ENCODE assay signal across 9 cellular contexts in the genomic region with DNA sequence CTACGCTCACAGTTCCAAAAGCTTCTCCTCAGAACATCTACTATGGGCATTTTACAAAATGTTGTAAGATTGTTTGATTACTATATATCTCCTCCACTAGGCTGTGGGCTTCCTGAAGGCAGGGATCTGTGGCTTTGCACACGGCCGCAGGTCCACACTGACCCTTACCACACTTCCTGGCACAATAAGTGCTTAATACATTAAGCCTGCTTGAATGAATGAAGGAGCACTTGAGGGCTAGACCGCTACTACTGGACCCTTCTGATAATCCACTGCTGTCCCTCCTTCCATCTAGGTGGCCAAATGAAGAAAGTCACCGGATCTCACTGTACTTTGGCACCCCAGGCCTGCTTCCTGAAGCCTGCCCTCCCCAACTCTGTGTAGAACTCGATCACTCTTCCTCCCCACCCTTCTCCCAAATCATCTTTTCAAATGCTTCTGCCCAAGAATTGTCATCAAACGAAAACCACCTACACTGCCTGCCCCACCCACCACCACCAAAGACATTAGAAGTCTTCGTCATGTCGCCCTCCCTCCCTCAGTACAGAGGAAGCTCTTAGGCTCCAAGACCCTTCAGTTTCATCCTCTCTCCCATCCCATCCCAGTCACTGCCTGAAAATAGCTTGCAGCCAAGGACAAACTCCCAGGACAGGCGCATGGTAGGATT. TPM values are rescaled to one million over a fixed set of nuclear protein-coding genes. Genes with fewer than 3 reads are reported as not detected.
DNase-seq lines count a peak whose midpoint lies in the region; ATAC-seq and TF ChIP-seq lines count a peak whose summit lies in the region.
"Had no signal": no experiment of that assay in that cellular context is flagged by ENCODE, and none has a peak within 500 bp of the region (broad histone marks: within the 10 kb centered on the region; RNA-seq: fewer than 3 reads in every experiment).

No MANE protein-coding gene starts in this region.

- in situ Hi-C loops in Panc1 (cut with HindIII; ENCODE audit: low pct_unique_long_range_greater_than_20kb, low sequenced_read_pairs) (no loop called here), ACHN (cut with HindIII; ENCODE audit: low pct_ligation_motif_present, low pct_unique_long_range_greater_than_20kb, low sequenced_read_pairs) (no loop called here)

- H3K36me3 Mint-ChIP-seq in Caco-2 (ENCODE audit: insufficient read depth, unreplicated experiment): peaks cover 22% of the 10 kb centered on the region
- peaks cover 33% of the 10 kb centered on the region for H3K36me3 Mint-ChIP-seq in dendritic cell treated with granulocyte-macrophage colony-stimulating factor and Interleukin-4, amounts not matched to agents 40 ng/mL and 50 ng/mL, for 4 days (ENCODE audit: low read depth)

- TF ChIP-seq CTCF in Caco-2 (IDR thresholded peaks at IDR 0.05; ENCODE audit: insufficient read depth in 1 of 2, low read depth in 1 of 2, low read length in 1 of 2, severe bottlenecking in 1 of 2, unreplicated experiment in 1 of 2) (no peak), Panc1 (IDR thresholded peaks at IDR 0.05) (peak; percentile 41; the same call in 1 of the 2 replicates), prostate gland (IDR thresholded peaks at IDR 0.05) (no peak)

- TF ChIP-seq POLR2A in prostate gland (IDR thresholded peaks at IDR 0.05): no peak

- ATAC-seq in Panc1 (no peak), GM18873 (IDR thresholded peaks at IDR 0.05; ENCODE audit: low FRiP score, unreplicated experiment) (no peak), left lobe of liver (no peak)

- intact Hi-C loops in Caco-2 (cut with micrococcal nuclease; ENCODE audit: unreplicated experiment): no loop called here
- intact Hi-C loops in Panc1 (cut with micrococcal nuclease; ENCODE audit: unreplicated experiment): loop anchor here (2.0 kb wide), 1 partner anchor 56 kb away; no protein-coding TSS in a partner anchor
- intact Hi-C loops in dendritic cell treated with granulocyte-macrophage colony-stimulating factor and Interleukin-4, amounts not matched to agents 40 ng/mL and 50 ng/mL, for 4 days (cut with micrococcal nuclease): loop anchor here (5.0 kb wide), 2 partner anchors 40 to 105 kb away; partner anchors contain the start of gene STAT6
- intact Hi-C loops in prostate gland (cut with DNase I): loop anchor here (5.0 kb wide), 1 partner anchor 50 kb away; no protein-coding TSS in a partner anchor

- CTCF ChIA-PET in Caco-2 (lab: Charles Lee) (interaction anchor here (0.7 kb wide), 1 partner anchor 13 kb away, joined by 4 read pairs; a partner anchor contains a TSS), Panc1 (lab: Charles Lee) (interaction anchor here (0.8 kb wide), 1 partner anchor 56 kb away, joined by 4 read pairs; no protein-coding TSS in a partner anchor)

- peaks cover 6% of the 10 kb centered on the region; the same call in 1 of the 2 replicates for H3K36me3 ChIP-seq in Caco-2 (ENCODE audit: control insufficient read depth, insufficient read depth, low read length)
- peaks cover 3% of the 10 kb centered on the region; the same call in 1 of the 2 replicates for H3K36me3 ChIP-seq in Panc1 (ENCODE audit: control insufficient read depth, insufficient read depth, low read length)
- H3K36me3 ChIP-seq in prostate gland: peaks cover 0 to 21% of the 10 kb centered on the region in 2 donors

- H3K27ac ChIP-seq in Panc1 (ENCODE audit: low read length) (peak overlapping the region; percentile 57; the same call in 1 of the 2 replicates), prostate gland (peak overlapping the region in 1 of 2 donors; percentile 46)
- H3K27ac ChIP-seq: epithelial cell of prostate had no signal

- POLR2A ChIA-PET in Caco-2 (lab: Charles Lee): no interaction called here
- POLR2A ChIA-PET in Panc1 (lab: Charles Lee): no interaction called here

- H3K4me3 ChIP-seq in Caco-2 (ENCODE audit: low read depth, low read length) (peak overlapping the region; percentile 22), Panc1 (ENCODE audit: low read depth in 2 of 2, low read length in 2 of 2) (peak overlapping the region; percentile 22 to 44), prostate gland (peak overlapping the region; percentile 75 to 77)

- BruUV-seq in Caco-2 (replicated peaks; lab: Mats Ljungman, UMichigan): no TSS peak
- no TSS peak for BruUV-seq in Panc1 (replicated peaks; lab: Mats Ljungman, UMichigan)

- WGBS in prostate gland: 56% methylated on average over 10 of the region's 10 CpGs

- H3K4me1 ChIP-seq in Caco-2 (peaks cover 23% of the 10 kb centered on the region), Panc1 (ENCODE audit: control insufficient read depth, insufficient read depth, low read length) (peaks cover 14% of the 10 kb centered on the region), prostate gland (replicated peaks) (no peaks in the 10 kb centered on the region)

- no peaks in the 10 kb centered on the region for H3K27me3 Mint-ChIP-seq in Caco-2 (ENCODE audit: insufficient read depth, unreplicated experiment)
- H3K27me3 Mint-ChIP-seq in dendritic cell treated with granulocyte-macrophage colony-stimulating factor and Interleukin-4, amounts not matched to agents 40 ng/mL and 50 ng/mL, for 4 days: peaks cover 2% of the 10 kb centered on the region

- H3K9me3 ChIP-seq in Caco-2 (no peaks in the 10 kb centered on the region), Panc1 (ENCODE audit: control insufficient read depth, insufficient read depth, low read depth, low read length) (no peaks in the 10 kb centered on the region), prostate gland (no peaks in the 10 kb centered on the region)

- DNase-seq in Caco-2: no peak
- DNase-seq in Panc1 (ENCODE audit: low read depth, low spot score): no peak
- DNase-seq in prostate gland (ENCODE audit: low spot score): no peak
- no peak for DNase-seq in ACHN
- DNase-seq in D341Med (ENCODE audit: low spot score): no peak
- no peak for DNase-seq in left lobe of liver (ENCODE audit: low spot score)

- no peaks in the 10 kb centered on the region for H3K9me3 Mint-ChIP-seq in Caco-2 (ENCODE audit: unreplicated experiment)
- H3K9me3 Mint-ChIP-seq in dendritic cell treated with granulocyte-macrophage colony-stimulating factor and Interleukin-4, amounts not matched to agents 40 ng/mL and 50 ng/mL, for 4 days: no peaks in the 10 kb centered on the region

- H3K27ac Mint-ChIP-seq in Caco-2 (ENCODE audit: unreplicated experiment): peak overlapping the region; percentile 57
- H3K27ac Mint-ChIP-seq in dendritic cell treated with granulocyte-macrophage colony-stimulating factor and Interleukin-4, amounts not matched to agents 40 ng/mL and 50 ng/mL, for 4 days: peak overlapping the region; percentile 80

- H3K4me1 Mint-ChIP-seq in Caco-2 (ENCODE audit: low read depth, unreplicated experiment): peaks cover 41% of the 10 kb centered on the region
- peaks cover 42% of the 10 kb centered on the region for H3K4me1 Mint-ChIP-seq in dendritic cell treated with granulocyte-macrophage colony-stimulating factor and Interleukin-4, amounts not matched to agents 40 ng/mL and 50 ng/mL, for 4 days (ENCODE audit: low read depth)

- H3K4me3 Mint-ChIP-seq in Caco-2 (ENCODE audit: unreplicated experiment): peak overlapping the region; percentile 80
- H3K4me3 Mint-ChIP-seq in dendritic cell treated with granulocyte-macrophage colony-stimulating factor and Interleukin-4, amounts not matched to agents 40 ng/mL and 50 ng/mL, for 4 days: peak overlapping the region; percentile 63

- H3K27me3 ChIP-seq in Caco-2 (replicated peaks; ENCODE audit: control insufficient read depth, insufficient read depth, low read length) (no peaks in the 10 kb centered on the region), Panc1 (ENCODE audit: control insufficient read depth, insufficient read depth, low read length) (no peaks in the 10 kb centered on the region), prostate gland (replicated peaks; ENCODE audit: insufficient read depth) (no peaks in the 10 kb centered on the region)

RNA-seq across cellular contexts. Expression of gene ZBTB39, which starts 0.6 kb away (rescaled TPM):
- 12.2 and 12.8 TPM in 2 replicates for total RNA-seq in Caco-2 (2022)
- 5.8 TPM for total RNA-seq in Panc1 (2021; ENCODE audit: unreplicated experiment)
- 3.0 TPM for polyA plus RNA-seq in Panc1 (2012; ENCODE audit: insufficient read length)
- 10 to 100 TPM in 1 of 2 donors, 1 to 10 TPM in 1; 5.8 to 15.6 TPM for total RNA-seq in prostate gland
- total RNA-seq in left lobe of liver: 3.5 TPM

RNA-seq across cellular contexts. Expression of gene TAC3, which starts 9.4 kb away (rescaled TPM):
- total RNA-seq in Caco-2 (2022) (1.6 and 3.1 TPM in 2 replicates), Panc1 (2021; ENCODE audit: unreplicated experiment) (not detected), prostate gland (not detected), left lobe of liver (not detected)
- polyA plus RNA-seq in Panc1 (2012; ENCODE audit: insufficient read length): 0.50 TPM

RNA-seq across cellular contexts. Expression of gene MYO1A, which starts 43.0 kb away (rescaled TPM):
- 9.3 and 11.9 TPM in 2 replicates for total RNA-seq in Caco-2 (2022)
- total RNA-seq in Panc1 (2021; ENCODE audit: unreplicated experiment): not detected
- polyA plus RNA-seq in Panc1 (2012; ENCODE audit: insufficient read length): not detected
- total RNA-seq in prostate gland: under 1 TPM; 0.09 to 0.74 TPM
- 0.28 TPM for total RNA-seq in left lobe of liver

RNA-seq across cellular contexts. Expression of gene RDH16, which starts 49.5 kb away (rescaled TPM):
- total RNA-seq in Caco-2 (2022) (0.39 and 0.53 TPM in 2 replicates), Panc1 (2021; ENCODE audit: unreplicated experiment) (0.08 TPM), prostate gland (1 to 10 TPM; 4.4 to 7.8 TPM), left lobe of liver (162 TPM)
- polyA plus RNA-seq in Panc1 (2012; ENCODE audit: insufficient read length): 0.19 TPM

Comparison
In these comparisons a context has a peak if more than half of its experiments do, and no peak if none do; other contexts are left out.
1. H3K4me3 ChIP-seq: peak in every context shown above with its lines; median percentile 76 in prostate gland; 33 in Panc1; 22 in Caco-2.